In the genomic region with DNA sequence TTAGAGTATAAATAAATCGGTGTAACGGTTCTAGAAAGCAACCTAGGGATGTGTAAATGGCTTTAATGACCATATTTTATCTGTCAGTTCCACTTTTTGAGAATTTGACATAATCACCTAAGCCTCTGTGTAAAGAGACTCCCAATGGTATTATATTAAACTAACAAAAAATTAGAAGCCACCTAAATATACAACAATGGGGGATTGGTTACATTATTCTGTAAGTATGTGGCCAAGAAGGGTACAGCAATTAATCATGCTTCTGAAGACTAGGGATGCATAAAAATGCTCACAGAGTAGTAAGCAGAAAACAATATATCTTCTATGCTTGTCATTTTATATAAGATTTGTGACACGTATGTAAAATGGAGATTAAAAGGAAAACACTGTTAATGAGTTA, we compare ENCODE assay signal across 25 cellular contexts.
"Had no signal": no experiment of that assay in that cellular context is flagged by ENCODE, and none has a peak within 500 bp of the region (broad histone marks: within the 10 kb centered on the region; RNA-seq: fewer than 3 reads in every experiment).

No MANE protein-coding gene starts in this region.

- FAIRE-seq: endometrium, keratinocyte had no signal

- H3K27ac ChIP-seq: lower lobe of right lung, neural progenitor cell, parathyroid adenoma, thoracic aorta had no signal

- H3K36me3 Mint-ChIP-seq: natural killer cell treated with Interleukin-12 subunit alpha and Interleukin-12 subunit beta and Interleukin-15 and Interleukin-18, amount 100 ng/mL, for 72 hours had no signal

- ATAC-seq: esophagus mucosa; gastroesophageal sphincter; left lung; lower lobe of right lung; natural killer cell treated with Interleukin-12 subunit alpha and Interleukin-12 subunit beta and Interleukin-15 and Interleukin-18, amount 100 ng/mL, for 72 hours; sciatic nerve had no signal

- H2AFZ ChIP-seq: neural progenitor cell, parathyroid adenoma had no signal

- H3K4me1 Mint-ChIP-seq: neural progenitor cell had no signal

- H3K27ac Mint-ChIP-seq: mesothelial cell of epicardium; natural killer cell treated with Interleukin-12 subunit alpha and Interleukin-12 subunit beta and Interleukin-15 and Interleukin-18, amount 100 ng/mL, for 72 hours; neural progenitor cell had no signal

- H3K27me3 Mint-ChIP-seq: memory B cell; natural killer cell treated with Interleukin-12 subunit alpha and Interleukin-12 subunit beta and Interleukin-15 and Interleukin-18, amount 100 ng/mL, for 72 hours had no signal

- H3K4me1 ChIP-seq: neural progenitor cell had no signal

- DNase-seq: effector memory CD4-positive, alpha-beta T cell; glutamatergic neuron; immature natural killer cell; left lung; lower lobe of right lung; occipital lobe; spleen; stimulated activated CD4-positive, alpha-beta T cell treated with anti-CD3 and anti-CD28 coated beads, Interleukin-15, amount 100 ng/mL, for 24 hours; stimulated activated CD4-positive, alpha-beta T cell treated with anti-CD3 and anti-CD28 coated beads, Interleukin-1b, Interleukin-23, amount 100 ng/mL, for 48 hours; stimulated activated CD4-positive, alpha-beta T cell treated with anti-CD3 and anti-CD28 coated beads, Interleukin-4, amount 100 ng/mL, for 24 hours; stimulated activated naive CD4-positive, alpha-beta T cell; stomach; substantia nigra; transverse colon had no signal

- H3K4me3 ChIP-seq: gastroesophageal sphincter, left lung, lower lobe of right lung, neural progenitor cell, spleen, stomach, thoracic aorta, transverse colon had no signal

- H3K9me3 Mint-ChIP-seq: immature natural killer cell; memory B cell; mesothelial cell of epicardium; natural killer cell treated with Interleukin-12 subunit alpha and Interleukin-12 subunit beta and Interleukin-15 and Interleukin-18, amount 100 ng/mL, for 72 hours; neural progenitor cell had no signal

- H3K27me3 ChIP-seq: gastroesophageal sphincter, left lung, neural progenitor cell, spleen, stomach, transverse colon had no signal

- H3K4me2 ChIP-seq: neural progenitor cell had no signal

- H3K4me3 Mint-ChIP-seq: immature natural killer cell; memory B cell; mesothelial cell of epicardium; natural killer cell treated with Interleukin-12 subunit alpha and Interleukin-12 subunit beta and Interleukin-15 and Interleukin-18, amount 100 ng/mL, for 72 hours; neural progenitor cell had no signal
